ENCODE assay signal across 23 cellular contexts in genomic region chr9:136310273-136311030, GRCh38. TPM values are rescaled to one million over a fixed set of nuclear protein-coding genes. Genes with fewer than 3 reads are reported as not detected.
DNase-seq lines count a peak whose midpoint lies in the region; ATAC-seq and TF ChIP-seq lines count a peak whose summit lies in the region.
"Had no signal": no experiment of that assay in that cellular context is flagged by ENCODE, and none has a peak within 500 bp of the region (broad histone marks: within the 10 kb centered on the region; RNA-seq: fewer than 3 reads in every experiment).

No MANE protein-coding gene starts in this region.

- ATAC-seq in naive B cell (ENCODE audit: low read depth in 2 of 2): peak; percentile 34 to 37
- ATAC-seq in HG03175 (IDR thresholded peaks at IDR 0.05; ENCODE audit: unreplicated experiment): no peak
- ATAC-seq in HG03108 (IDR thresholded peaks at IDR 0.05; ENCODE audit: unreplicated experiment): no peak
- ATAC-seq: activated CD4-positive, CD25-positive, alpha-beta regulatory T cell treated with anti-CD3 and anti-CD28 coated beads, Interleukin-2, amount 50 U/mL, for 24 hours; activated naive CD8-positive, alpha-beta T cell treated with anti-CD3 and anti-CD28 coated beads, Interleukin-2, amount 50 U/mL, for 24 hours; gastroesophageal sphincter had no signal

- peak overlapping the region in 2 of 8 donors; percentile 21 to 44 for H3K4me3 Mint-ChIP-seq in naive B cell
- H3K4me3 Mint-ChIP-seq: activated naive CD8-positive, alpha-beta T cell treated with anti-CD3 and anti-CD28 coated beads, Interleukin-2, amount 50 U/mL, for 24 hours; CD4-positive, CD25-positive, alpha-beta regulatory T cell; dendritic cell treated with granulocyte-macrophage colony-stimulating factor and Interleukin-4, amounts not matched to agents 40 ng/mL and 50 ng/mL, for 4 days; nephron had no signal

- H3K9me3 ChIP-seq in OCI-LY7 (ENCODE audit: low read length): peaks cover 12% of the 10 kb centered on the region
- H3K9me3 ChIP-seq: prostate gland had no signal

- POLR2A ChIA-PET in OCI-LY7 (lab: Charles Lee): no interaction called here

- H3K36me3 Mint-ChIP-seq in naive B cell: peaks cover 5 to 7% of the 10 kb centered on the region in 2 donors
- H3K36me3 Mint-ChIP-seq: CD4-positive, CD25-positive, alpha-beta regulatory T cell had no signal

- no peak overlapping the region for H2AFZ ChIP-seq in OCI-LY7 (ENCODE audit: low read length)

- H3K4me2 ChIP-seq in OCI-LY7 (ENCODE audit: low read length): no peak overlapping the region

- intact Hi-C loops in OCI-LY7 (cut with micrococcal nuclease; ENCODE audit: unreplicated experiment): no loop called here

- BruUV-seq in OCI-LY7 (replicated peaks; lab: Mats Ljungman, UMichigan): no TSS peak

- H3K9me3 Mint-ChIP-seq in naive B cell: peaks cover 4 to 12% (median 10%) of the 10 kb centered on the region in 7 donors

- DNase-seq in NCI-H1436 (lab: John Stamatoyannopoulos, UW) (peak; percentile 33), NCI-H1436 treated with DMSO at 0.1 percent for 48 hours (lab: John Stamatoyannopoulos, UW) (no peak), NCI-H1092 (lab: John Stamatoyannopoulos, UW) (peak; percentile 34), OCI-LY7 (ENCODE audit: low spot score) (peak; percentile 5), naive B cell (peak; percentile 70), Ammon's horn (ENCODE audit: low spot score) (no peak)
- DNase-seq: activated CD8-positive, alpha-beta memory T cell treated with anti-CD3 and anti-CD28 coated beads for 24 hours; activated naive CD8-positive, alpha-beta T cell treated with anti-CD3 and anti-CD28 coated beads, Interleukin-2, amount 50 U/mL, for 24 hours; CD4-positive, CD25-positive, alpha-beta regulatory T cell; NCI-H2227 treated with DMSO at 0.1 percent for 48 hours; spleen; T-helper 2 cell had no signal

- no peaks in the 10 kb centered on the region for H3K79me2 ChIP-seq in OCI-LY7 (ENCODE audit: insufficient read depth, low read depth, low read length)

- CTCF ChIA-PET in OCI-LY7 (lab: Charles Lee; ENCODE audit: unreplicated experiment): no interaction called here

- no peak overlapping the region for H3K4me3 ChIP-seq in OCI-LY7 (ENCODE audit: low read depth, low read length, poor library complexity, severe bottlenecking)
- H3K4me3 ChIP-seq: A549, gastroesophageal sphincter, prostate gland, spleen had no signal

- H3K27ac ChIP-seq in OCI-LY7 (ENCODE audit: low read depth, low read length, poor library complexity, severe bottlenecking): no peak overlapping the region
- H3K27ac ChIP-seq: epithelial cell of prostate, gastroesophageal sphincter, prostate gland, spleen had no signal

- peaks cover 0 to 9% (median 5%) of the 10 kb centered on the region in 3 donors for H3K27me3 Mint-ChIP-seq in naive B cell
- H3K27me3 Mint-ChIP-seq: activated naive CD8-positive, alpha-beta T cell treated with anti-CD3 and anti-CD28 coated beads, Interleukin-2, amount 50 U/mL, for 24 hours; CD4-positive, CD25-positive, alpha-beta regulatory T cell had no signal

- H3K9me2 ChIP-seq in OCI-LY7 (ENCODE audit: insufficient read depth, low read length): no peaks in the 10 kb centered on the region

- no peaks in the 10 kb centered on the region for H3K4me1 ChIP-seq in OCI-LY7 (ENCODE audit: insufficient read depth, low read length, poor library complexity, severe bottlenecking)
- H3K4me1 ChIP-seq: gastroesophageal sphincter, prostate gland had no signal

- peaks cover 0 to 10% (median 0%) of the 10 kb centered on the region in 3 donors for H3K4me1 Mint-ChIP-seq in naive B cell
- H3K4me1 Mint-ChIP-seq: nephron had no signal

- H3K36me3 ChIP-seq in OCI-LY7 (ENCODE audit: insufficient read depth, low read length): no peaks in the 10 kb centered on the region
- H3K36me3 ChIP-seq: gastroesophageal sphincter, prostate gland, spleen had no signal

- no peak overlapping the region for H3K27ac Mint-ChIP-seq in naive B cell
- H3K27ac Mint-ChIP-seq: activated naive CD8-positive, alpha-beta T cell treated with anti-CD3 and anti-CD28 coated beads, Interleukin-2, amount 50 U/mL, for 24 hours; CD4-positive, CD25-positive, alpha-beta regulatory T cell; dendritic cell treated with granulocyte-macrophage colony-stimulating factor and Interleukin-4, amounts not matched to agents 40 ng/mL and 50 ng/mL, for 4 days; nephron had no signal

- no peaks in the 10 kb centered on the region for H4K20me1 ChIP-seq in OCI-LY7 (ENCODE audit: insufficient read depth, low read length)

- no peak for TF ChIP-seq CTCF in OCI-LY7 (conservative IDR thresholded peaks at IDR 0.05; ENCODE audit: low read length)

RNA-seq across cellular contexts. Expression of gene CCDC187, which starts 6.6 kb away (rescaled TPM):
- not detected in 2 replicates for total RNA-seq in OCI-LY7 (2014; rRNA removed; shearing (Covaris generic))
- total RNA-seq in OCI-LY7 (2022): not detected in 2 replicates
- polyA plus RNA-seq in naive B cell (ENCODE audit: low read depth in 6 of 6): 1 to 10 TPM in 3 of 6 donors, under 1 TPM in 3; 0.38 to 4.3 (median 1.5) TPM
- total RNA-seq: CD4-positive, CD25-positive, alpha-beta regulatory T cell; gastroesophageal sphincter; lung microvascular endothelial cell; MCF 10A had no signal
- polyA plus RNA-seq: CD4-positive, CD25-positive, alpha-beta regulatory T cell had no signal

RNA-seq across cellular contexts. Expression of gene GPSM1, which starts 16.9 kb away (rescaled TPM):
- not detected in 2 replicates for total RNA-seq in OCI-LY7 (2014; rRNA removed; shearing (Covaris generic))
- not detected in 2 replicates for total RNA-seq in OCI-LY7 (2022)
- polyA plus RNA-seq in naive B cell (ENCODE audit: low read depth in 6 of 6): 1 to 10 TPM in 2 of 6 donors, under 1 TPM in 3, not detected in 1; 0.69 to 1.6 (median 0.94) TPM

RNA-seq across cellular contexts. Expression of gene DNLZ, which starts 53.1 kb away (rescaled TPM):
- 21.2 and 21.8 TPM in 2 replicates for total RNA-seq in OCI-LY7 (2014; rRNA removed; shearing (Covaris generic))
- total RNA-seq in OCI-LY7 (2022): 13.1 and 16.8 TPM in 2 replicates
- 10 to 100 TPM; 42.2 to 93.0 (median 57.2) TPM for polyA plus RNA-seq in naive B cell (ENCODE audit: low read depth in 6 of 6)

Comparison
In these comparisons a context has a peak if more than half of its experiments do, and no peak if none do; other contexts are left out.
1. DNase-seq: peak in NCI-H1436 (single experiment), NCI-H1092 (single experiment), OCI-LY7 (single experiment) and naive B cell (single experiment); none in NCI-H1436 treated with DMSO at 0.1 percent for 48 hours (single experiment) and Ammon's horn (single experiment).
2. ATAC-seq: peak in naive B cell (2 of 2); none in HG03175 (single experiment) and HG03108 (single experiment).